8 cellular contexts compared by ENCODE assay signal in genomic region chr15:45457641-45458539, GRCh38.
DNase-seq lines count a peak whose midpoint lies in the region; ATAC-seq and TF ChIP-seq lines count a peak whose summit lies in the region.

No MANE protein-coding gene starts in this region.

- H4K20me1 ChIP-seq in neural progenitor cell (ENCODE audit: low read depth) = no peaks in the 10 kb centered on the region

- DNase-seq in DMS 273 (lab: John Stamatoyannopoulos, UW; ENCODE audit: unreplicated experiment) (peak; percentile 94), RKO (ENCODE audit: low spot score) (peak; percentile 89), fibroblast of villous mesenchyme (ENCODE audit: low read depth) (peak; percentile 82), neural progenitor cell (ENCODE audit: low spot score) (peak; percentile 83), superior temporal gyrus (ENCODE audit: extremely low spot score) (peak; percentile 99)
- peak; percentile 66 for DNase-seq in activated T-helper 2 cell treated with anti-CD3 and anti-CD28 coated beads, Interferon-gamma antibody, Interleukin-2, Interleukin-4, amounts not matched to agents 10 μg/mL and 5 μg/mL and 100 μg/mL, durations not matched to agents 14 hours and 24 hours and 36 hours (ENCODE audit: low spot score)

- peak overlapping the region; percentile 70 for H3K4me2 ChIP-seq in neural progenitor cell

- no peaks in the 10 kb centered on the region for H3K27me3 Mint-ChIP-seq in activated T-helper 2 cell treated with anti-CD3 and anti-CD28 coated beads, Interferon-gamma antibody, Interleukin-2, Interleukin-4, amounts not matched to agents 10 μg/mL and 5 μg/mL and 100 μg/mL, durations not matched to agents 14 hours and 24 hours and 36 hours (ENCODE audit: low read depth)
- peaks cover 6% of the 10 kb centered on the region for H3K27me3 Mint-ChIP-seq in neural progenitor cell (ENCODE audit: insufficient read depth, low read depth)

- H2AFZ ChIP-seq in neural progenitor cell (replicated peaks) = no peak overlapping the region

- peak overlapping the region; percentile 62 for H3K4me3 ChIP-seq in fibroblast of villous mesenchyme (ENCODE audit: low read depth, low read length)
- peak overlapping the region; percentile 40 for H3K4me3 ChIP-seq in neural progenitor cell

- H3K27ac Mint-ChIP-seq in activated T-helper 2 cell treated with anti-CD3 and anti-CD28 coated beads, Interferon-gamma antibody, Interleukin-2, Interleukin-4, amounts not matched to agents 10 μg/mL and 5 μg/mL and 100 μg/mL, durations not matched to agents 14 hours and 24 hours and 36 hours = peak overlapping the region; percentile 78
- peak overlapping the region; percentile 58 for H3K27ac Mint-ChIP-seq in neural progenitor cell

- ATAC-seq in GM21723 (IDR thresholded peaks at IDR 0.05; ENCODE audit: unreplicated experiment) = peak; percentile 65

- peak overlapping the region; percentile 34 for H3K27ac ChIP-seq in KOPT-K1 (ENCODE audit: low read depth, low read length, poor library complexity, severe bottlenecking)
- no peak overlapping the region for H3K27ac ChIP-seq in neural progenitor cell

- H3K79me2 ChIP-seq in neural progenitor cell (ENCODE audit: low read depth) = no peaks in the 10 kb centered on the region

- no peaks in the 10 kb centered on the region for H3K9me3 Mint-ChIP-seq in activated T-helper 2 cell treated with anti-CD3 and anti-CD28 coated beads, Interferon-gamma antibody, Interleukin-2, Interleukin-4, amounts not matched to agents 10 μg/mL and 5 μg/mL and 100 μg/mL, durations not matched to agents 14 hours and 24 hours and 36 hours
- peaks cover 4% of the 10 kb centered on the region for H3K9me3 Mint-ChIP-seq in neural progenitor cell

- H3K9ac ChIP-seq in neural progenitor cell = no peak overlapping the region

- intact Hi-C loops in activated T-helper 2 cell treated with anti-CD3 and anti-CD28 coated beads, Interferon-gamma antibody, Interleukin-2, Interleukin-4, amounts not matched to agents 10 μg/mL and 5 μg/mL and 100 μg/mL, durations not matched to agents 14 hours and 24 hours and 36 hours (cut with micrococcal nuclease) = loop anchor here (1.0 to 2.0 kb wide), 8 partner anchors 28 to 291 kb away; partner anchors contain the start of genes BLOC1S6 and SLC30A4

- H3K36me3 Mint-ChIP-seq in activated T-helper 2 cell treated with anti-CD3 and anti-CD28 coated beads, Interferon-gamma antibody, Interleukin-2, Interleukin-4, amounts not matched to agents 10 μg/mL and 5 μg/mL and 100 μg/mL, durations not matched to agents 14 hours and 24 hours and 36 hours (ENCODE audit: low read depth) = no peaks in the 10 kb centered on the region
- no peaks in the 10 kb centered on the region for H3K36me3 Mint-ChIP-seq in neural progenitor cell

- peaks cover 2% of the 10 kb centered on the region for H3K4me1 ChIP-seq in neural progenitor cell

- TF ChIP-seq CTCF in fibroblast of villous mesenchyme (IDR thresholded peaks at IDR 0.05; ENCODE audit: insufficient read depth, low read depth, low read length) (peak; percentile 61), neural progenitor cell (IDR thresholded peaks at IDR 0.05) (peak; percentile 65)

- peaks cover 49% of the 10 kb centered on the region for H3K4me1 Mint-ChIP-seq in activated T-helper 2 cell treated with anti-CD3 and anti-CD28 coated beads, Interferon-gamma antibody, Interleukin-2, Interleukin-4, amounts not matched to agents 10 μg/mL and 5 μg/mL and 100 μg/mL, durations not matched to agents 14 hours and 24 hours and 36 hours (ENCODE audit: low read depth)
- peaks cover 16% of the 10 kb centered on the region for H3K4me1 Mint-ChIP-seq in neural progenitor cell

- no peaks in the 10 kb centered on the region for H3F3A ChIP-seq in neural progenitor cell (ENCODE audit: low read depth)

- H3K4me3 Mint-ChIP-seq in activated T-helper 2 cell treated with anti-CD3 and anti-CD28 coated beads, Interferon-gamma antibody, Interleukin-2, Interleukin-4, amounts not matched to agents 10 μg/mL and 5 μg/mL and 100 μg/mL, durations not matched to agents 14 hours and 24 hours and 36 hours (ENCODE audit: low read depth) = peak overlapping the region; percentile 79
- peak overlapping the region; percentile 74 for H3K4me3 Mint-ChIP-seq in neural progenitor cell

- H3K27me3 ChIP-seq in neural progenitor cell = peaks cover 27% of the 10 kb centered on the region

- H3K36me3 ChIP-seq in KOPT-K1 (ENCODE audit: insufficient read depth, low read length) (no peaks in the 10 kb centered on the region), neural progenitor cell (no peaks in the 10 kb centered on the region)

- H3K9me3 ChIP-seq in KOPT-K1 (ENCODE audit: insufficient read depth, low read length, poor library complexity, severe bottlenecking) (no peaks in the 10 kb centered on the region), neural progenitor cell (ENCODE audit: low read depth) (no peaks in the 10 kb centered on the region)
